14 cellular contexts compared by ENCODE assay signal in the genomic region with DNA sequence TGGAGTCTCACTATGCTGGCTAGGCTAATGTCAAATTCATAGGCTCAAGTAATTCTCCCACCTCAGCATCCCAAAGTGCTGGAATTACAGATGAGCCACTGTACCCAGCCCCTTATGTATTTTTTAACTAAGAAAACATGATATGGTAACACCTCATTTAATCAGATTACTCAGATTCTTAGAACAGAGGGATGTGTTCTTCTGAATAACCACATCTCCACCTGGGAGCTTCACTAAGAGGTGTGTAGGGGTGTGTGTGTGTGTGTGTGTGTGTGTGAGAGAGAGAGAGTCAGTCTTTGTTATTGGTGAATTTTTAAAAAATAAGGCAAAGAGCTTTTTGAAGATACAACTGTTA.
DNase-seq lines count a peak whose midpoint lies in the region; ATAC-seq and TF ChIP-seq lines count a peak whose summit lies in the region.
"Had no signal": no experiment of that assay in that cellular context is flagged by ENCODE, and none has a peak within 500 bp of the region (broad histone marks: within the 10 kb centered on the region; RNA-seq: fewer than 3 reads in every experiment).

No MANE protein-coding gene starts in this region.

- H3K27me3 Mint-ChIP-seq in CD14-positive monocyte (ENCODE audit: low read depth in 3 of 3) (no peaks in the 10 kb centered on the region), immature natural killer cell (ENCODE audit: low read depth in 3 of 3) (peaks cover 2 to 7% (median 3%) of the 10 kb centered on the region in 3 donors)
- H3K27me3 Mint-ChIP-seq in CD4-positive, alpha-beta memory T cell = no peaks in the 10 kb centered on the region
- H3K27me3 Mint-ChIP-seq in activated CD8-positive, alpha-beta T cell treated with anti-CD3 and anti-CD28 coated beads for 36 hours = no peaks in the 10 kb centered on the region
- no peaks in the 10 kb centered on the region for H3K27me3 Mint-ChIP-seq in naive thymus-derived CD4-positive, alpha-beta T cell

- H3K27me3 ChIP-seq in CD4-positive, alpha-beta memory T cell (ENCODE audit: insufficient read depth, low read length) = no peaks in the 10 kb centered on the region
- no peaks in the 10 kb centered on the region for H3K27me3 ChIP-seq in naive thymus-derived CD4-positive, alpha-beta T cell (ENCODE audit: control insufficient read depth in 2 of 2, insufficient read depth in 2 of 2, low read length in 2 of 2)
- H3K27me3 ChIP-seq: tibial nerve had no signal

- H3K9me3 Mint-ChIP-seq in CD14-positive monocyte = peaks cover 0 to 2% (median 0%) of the 10 kb centered on the region in 7 donors
- H3K9me3 Mint-ChIP-seq in CD4-positive, alpha-beta memory T cell = peaks cover 0 to 3% (median 0%) of the 10 kb centered on the region in 8 donors
- H3K9me3 Mint-ChIP-seq in activated CD8-positive, alpha-beta T cell treated with anti-CD3 and anti-CD28 coated beads for 36 hours = peaks cover 6% of the 10 kb centered on the region
- H3K9me3 Mint-ChIP-seq in naive thymus-derived CD4-positive, alpha-beta T cell = peaks cover 0 to 35% (median 0%) of the 10 kb centered on the region in 11 donors
- peaks cover 0 to 1% (median 0%) of the 10 kb centered on the region in 6 donors for H3K9me3 Mint-ChIP-seq in immature natural killer cell

- no peak for DNase-seq in CD14-positive monocyte (ENCODE audit: low spot score)
- DNase-seq in CD4-positive, alpha-beta memory T cell = no peak
- peak; percentile 60 for DNase-seq in activated CD8-positive, alpha-beta T cell treated with anti-CD3 and anti-CD28 coated beads for 36 hours
- DNase-seq in naive thymus-derived CD4-positive, alpha-beta T cell = peak in 1 of 9 donors; percentile 12
- DNase-seq in NCI-H524 treated with DMSO at 0.1 percent for 48 hours (lab: John Stamatoyannopoulos, UW) = no peak
- no peak for DNase-seq in GM03348 (ENCODE audit: low spot score)
- DNase-seq in immature natural killer cell = no peak
- DNase-seq: activated CD8-positive, alpha-beta memory T cell treated with anti-CD3 and anti-CD28 coated beads for 24 hours; activated gamma-delta T cell treated with Interleukin-2 at 50 U/mL for 16 hours; GM23248; NCI-H1105; NCI-H510A treated with DMSO at 0.1 percent for 48 hours; RPMI8226 had no signal

- H3K36me3 Mint-ChIP-seq in CD14-positive monocyte (peaks cover 30 to 31% of the 10 kb centered on the region in 2 donors), immature natural killer cell (no peaks in the 10 kb centered on the region)
- peaks cover 0 to 4% of the 10 kb centered on the region in 2 donors for H3K36me3 Mint-ChIP-seq in CD4-positive, alpha-beta memory T cell
- H3K36me3 Mint-ChIP-seq in activated CD8-positive, alpha-beta T cell treated with anti-CD3 and anti-CD28 coated beads for 36 hours (ENCODE audit: low read depth) = peaks cover 8% of the 10 kb centered on the region
- H3K36me3 Mint-ChIP-seq in naive thymus-derived CD4-positive, alpha-beta T cell = peaks cover 0 to 61% (median 0%) of the 10 kb centered on the region in 5 donors

- peak overlapping the region in 1 of 2 donors; percentile 26 for H3K4me3 Mint-ChIP-seq in CD14-positive monocyte
- peak overlapping the region in 7 of 8 donors; percentile 4 to 62 (median 55) for H3K4me3 Mint-ChIP-seq in CD4-positive, alpha-beta memory T cell
- no peak overlapping the region for H3K4me3 Mint-ChIP-seq in activated CD8-positive, alpha-beta T cell treated with anti-CD3 and anti-CD28 coated beads for 36 hours
- H3K4me3 Mint-ChIP-seq in naive thymus-derived CD4-positive, alpha-beta T cell = peak overlapping the region in 6 of 10 donors; percentile 4 to 79 (median 18)
- no peak overlapping the region for H3K4me3 Mint-ChIP-seq in immature natural killer cell

- intact Hi-C loops in CD14-positive monocyte (cut with micrococcal nuclease) = loop anchor here (5.0 kb wide), 2 partner anchors 126 to 136 kb away; a partner anchor contains a TSS
- intact Hi-C loops in CD4-positive, alpha-beta memory T cell (cut with micrococcal nuclease) = no loop called here
- intact Hi-C loops in activated CD8-positive, alpha-beta T cell treated with anti-CD3 and anti-CD28 coated beads for 36 hours (cut with micrococcal nuclease) = no loop called here
- intact Hi-C loops in naive thymus-derived CD4-positive, alpha-beta T cell (cut with micrococcal nuclease) = loop anchor here in 1 of 2 donors (1.0 to 5.0 kb wide), 8 partner anchors 34 to 271 kb away; a partner anchor contains a TSS

- TF ChIP-seq CTCF in CD14-positive monocyte (IDR thresholded peaks at IDR 0.05) = no peak
- no peak for TF ChIP-seq CTCF in activated CD8-positive, alpha-beta T cell treated with anti-CD3 and anti-CD28 coated beads for 36 hours (IDR thresholded peaks at IDR 0.05)

- peak; percentile 82 for ATAC-seq in activated CD8-positive, alpha-beta T cell treated with anti-CD3 and anti-CD28 coated beads for 36 hours
- peak; percentile 25 for ATAC-seq in naive thymus-derived CD4-positive, alpha-beta T cell

- peaks cover 9% of the 10 kb centered on the region for H3K4me1 ChIP-seq in CD4-positive, alpha-beta memory T cell (ENCODE audit: insufficient read depth, low read length)
- H3K4me1 ChIP-seq in naive thymus-derived CD4-positive, alpha-beta T cell (ENCODE audit: control insufficient read depth in 2 of 2, insufficient read depth in 2 of 2, low read length in 2 of 2) = peaks cover 0 to 5% of the 10 kb centered on the region in 2 donors

- peak overlapping the region; percentile 95 to 99 (median 97) for H3K27ac Mint-ChIP-seq in CD14-positive monocyte
- H3K27ac Mint-ChIP-seq in CD4-positive, alpha-beta memory T cell = peak overlapping the region in 5 of 7 donors; percentile 20 to 84 (median 36)
- H3K27ac Mint-ChIP-seq in activated CD8-positive, alpha-beta T cell treated with anti-CD3 and anti-CD28 coated beads for 36 hours = peak overlapping the region; percentile 81
- peak overlapping the region; percentile 9 to 91 (median 37) for H3K27ac Mint-ChIP-seq in naive thymus-derived CD4-positive, alpha-beta T cell
- H3K27ac Mint-ChIP-seq in immature natural killer cell = no peak overlapping the region

- POLR2A ChIA-PET in CD4-positive, alpha-beta memory T cell (lab: Charles Lee; ENCODE audit: partially characterized antibody) = no interaction called here
- POLR2A ChIA-PET in activated CD8-positive, alpha-beta T cell treated with anti-CD3 and anti-CD28 coated beads for 36 hours (lab: Charles Lee) = interaction anchor here (1.3 to 1.6 kb wide), 2 partner anchors 27 to 152 kb away, joined by 5 to 7 read pairs; a partner anchor contains a TSS
- POLR2A ChIA-PET in naive thymus-derived CD4-positive, alpha-beta T cell (lab: Charles Lee) = no interaction called here

- no peaks in the 10 kb centered on the region for H3K9me3 ChIP-seq in CD4-positive, alpha-beta memory T cell (ENCODE audit: control insufficient read depth in 1 of 2, low read length in 2 of 2)
- no peaks in the 10 kb centered on the region for H3K9me3 ChIP-seq in naive thymus-derived CD4-positive, alpha-beta T cell (ENCODE audit: control insufficient read depth in 2 of 3, low read length in 3 of 3)

- H3K4me1 Mint-ChIP-seq in CD14-positive monocyte (peaks cover 70% of the 10 kb centered on the region), immature natural killer cell (peaks cover 1 to 8% of the 10 kb centered on the region in 2 donors)
- H3K4me1 Mint-ChIP-seq in CD4-positive, alpha-beta memory T cell = peaks cover 13 to 31% (median 20%) of the 10 kb centered on the region in 4 donors
- H3K4me1 Mint-ChIP-seq in activated CD8-positive, alpha-beta T cell treated with anti-CD3 and anti-CD28 coated beads for 36 hours (ENCODE audit: low read depth) = peaks cover 29% of the 10 kb centered on the region
- H3K4me1 Mint-ChIP-seq in naive thymus-derived CD4-positive, alpha-beta T cell = peaks cover 18 to 56% (median 32%) of the 10 kb centered on the region in 7 donors

- no peak overlapping the region for H3K4me3 ChIP-seq in CD4-positive, alpha-beta memory T cell (ENCODE audit: low read length in 2 of 2)
- no peak overlapping the region for H3K4me3 ChIP-seq in naive thymus-derived CD4-positive, alpha-beta T cell (ENCODE audit: low read length)
- H3K4me3 ChIP-seq: GM23248, tibial nerve had no signal

- H3K27ac ChIP-seq in CD4-positive, alpha-beta memory T cell (ENCODE audit: low read depth, low read length) = no peak overlapping the region
- no peak overlapping the region for H3K27ac ChIP-seq in naive thymus-derived CD4-positive, alpha-beta T cell (ENCODE audit: low read depth, low read length)
- H3K27ac ChIP-seq: GM23248 had no signal

- CTCF ChIA-PET in CD4-positive, alpha-beta memory T cell (lab: Charles Lee; ENCODE audit: partially characterized antibody) = no interaction called here
- CTCF ChIA-PET in activated CD8-positive, alpha-beta T cell treated with anti-CD3 and anti-CD28 coated beads for 36 hours (lab: Charles Lee) = interaction anchor here (0.7 to 1.8 kb wide), 3 partner anchors 19 to 273 kb away, joined by 3 to 4 read pairs (median 3); no protein-coding TSS in a partner anchor
- CTCF ChIA-PET in naive thymus-derived CD4-positive, alpha-beta T cell (lab: Charles Lee) = no interaction called here

- no peaks in the 10 kb centered on the region for H3K36me3 ChIP-seq in CD4-positive, alpha-beta memory T cell (ENCODE audit: insufficient read depth, low read length)
- H3K36me3 ChIP-seq in naive thymus-derived CD4-positive, alpha-beta T cell (ENCODE audit: control insufficient read depth in 2 of 3, insufficient read depth in 3 of 3, low read length in 3 of 3) = no peaks in the 10 kb centered on the region
- H3K36me3 ChIP-seq: tibial nerve had no signal

Comparison
In these comparisons a context has a peak if more than half of its experiments do, and no peak if none do; other contexts are left out.
1. H3K27ac Mint-ChIP-seq: peak in CD14-positive monocyte (7 of 7), CD4-positive, alpha-beta memory T cell (5 of 7), activated CD8-positive, alpha-beta T cell treated with anti-CD3 and anti-CD28 coated beads for 36 hours (single experiment) and naive thymus-derived CD4-positive, alpha-beta T cell (9 of 9); none in immature natural killer cell (0 of 6).
2. H3K4me3 Mint-ChIP-seq: peak in CD4-positive, alpha-beta memory T cell (7 of 8) and naive thymus-derived CD4-positive, alpha-beta T cell (6 of 10); none in activated CD8-positive, alpha-beta T cell treated with anti-CD3 and anti-CD28 coated beads for 36 hours (single experiment) and immature natural killer cell (0 of 5).
3. intact Hi-C loops: an anchor here in CD14-positive monocyte (5.0 kb wide); none called in CD4-positive, alpha-beta memory T cell and activated CD8-positive, alpha-beta T cell treated with anti-CD3 and anti-CD28 coated beads for 36 hours.